8 cellular contexts compared by ENCODE assay signal in the genomic region with DNA sequence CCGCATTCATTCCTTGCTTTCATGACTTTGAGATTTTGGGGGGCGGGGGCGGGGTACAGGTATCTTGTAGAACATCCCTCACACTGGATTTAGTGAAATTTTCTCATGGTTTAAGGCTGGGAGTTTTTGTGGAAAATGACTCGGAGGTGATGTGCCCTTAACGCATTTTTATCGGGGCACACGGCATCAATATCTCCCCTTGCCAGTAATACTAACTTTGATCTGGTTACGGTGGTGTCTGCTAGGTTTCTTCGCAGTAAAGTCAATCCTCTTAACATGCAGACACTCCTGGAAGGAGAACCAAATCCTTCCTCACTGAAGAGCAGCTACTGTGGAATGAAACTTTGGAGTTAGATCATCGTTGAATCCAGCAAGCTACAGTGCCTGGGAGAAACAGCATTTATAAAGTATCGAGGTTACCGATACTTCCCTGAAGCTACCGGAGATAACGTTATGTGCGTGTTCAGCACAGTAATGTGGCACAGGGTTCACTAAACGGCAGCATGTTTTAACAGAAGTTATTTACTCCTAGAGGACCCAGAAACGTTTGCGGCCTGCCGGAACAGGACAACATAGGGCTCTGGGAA. TPM values are rescaled to one million over a fixed set of nuclear protein-coding genes. Genes with fewer than 3 reads are reported as not detected.
A peak's percentile ranks its signal among the peaks of the same experiment; 100 is the strongest.
DNase-seq lines count a peak whose midpoint lies in the region; ATAC-seq and TF ChIP-seq lines count a peak whose summit lies in the region.

No MANE protein-coding gene starts in this region.

- no peak overlapping the region for H3K9ac ChIP-seq in parathyroid adenoma

- H3K4me2 ChIP-seq in DOHH2 (ENCODE audit: low read length) (peak overlapping the region; percentile 98), parathyroid adenoma (ENCODE audit: low read length) (peak overlapping the region; percentile 89)

- H3K4me3 ChIP-seq in DOHH2 (ENCODE audit: low read length) = peak overlapping the region; percentile 86
- H3K4me3 ChIP-seq in parathyroid adenoma (ENCODE audit: low read depth, low read length) = peak overlapping the region; percentile 95

- ATAC-seq in GM18870 (IDR thresholded peaks at IDR 0.05; ENCODE audit: unreplicated experiment) (no peak), HG03469 (IDR thresholded peaks at IDR 0.05; ENCODE audit: unreplicated experiment) (no peak)

- peak overlapping the region; percentile 90 for H2AFZ ChIP-seq in parathyroid adenoma

- CTCF ChIA-PET in GM10248 (lab: Yijun Ruan, JAX) = interaction anchor here (0.6 to 4.9 kb wide), 14 partner anchors 10 to 324 kb away, joined by 3 to 60 read pairs (median 3); no protein-coding TSS in a partner anchor

- POLR2A ChIA-PET in GM10248 (lab: Yijun Ruan, JAX) = interaction anchor here (0.6 kb wide), 1 partner anchor 1210 kb away, joined by 4 read pairs; no protein-coding TSS in a partner anchor

- H3K27me3 ChIP-seq in DOHH2 (ENCODE audit: control insufficient read depth, low read length) (no peaks in the 10 kb centered on the region), parathyroid adenoma (ENCODE audit: control insufficient read depth, insufficient read depth, low read length) (no peaks in the 10 kb centered on the region)

- no peaks in the 10 kb centered on the region for H3K9me3 ChIP-seq in DOHH2 (ENCODE audit: control insufficient read depth, insufficient read depth, low read length)
- no peaks in the 10 kb centered on the region for H3K9me3 ChIP-seq in parathyroid adenoma (ENCODE audit: control insufficient read depth, low read length)

- TF ChIP-seq CTCF in DOHH2 (IDR thresholded peaks at IDR 0.05; ENCODE audit: low read depth, low read length, poor library complexity, severe bottlenecking) (no peak), parathyroid adenoma (IDR thresholded peaks at IDR 0.05) (no peak), GM10248 (IDR thresholded peaks at IDR 0.05; ENCODE audit: control extremely low read depth, extremely low read depth, low read depth, missing control alignments) (no peak)

- H3K9me2 ChIP-seq in DOHH2 (replicated peaks; ENCODE audit: control insufficient read depth, low read length) = no peaks in the 10 kb centered on the region

- peak; percentile 51 for TF ChIP-seq POLR2A in erythroblast (IDR thresholded peaks at IDR 0.05; ENCODE audit: low read length)

- 0 out of 2 replicates have a peak, but pooled peaks cover 6% of the 10 kb centered on the region for H3F3A ChIP-seq in DOHH2 (ENCODE audit: control insufficient read depth, insufficient read depth)

- peaks cover 35% of the 10 kb centered on the region for H3K79me2 ChIP-seq in DOHH2 (ENCODE audit: control insufficient read depth, low read length)
- H3K79me2 ChIP-seq in parathyroid adenoma = peaks cover 27% of the 10 kb centered on the region

- H3K27ac ChIP-seq in DOHH2 (ENCODE audit: low read depth, low read length) (no peak overlapping the region), parathyroid adenoma (peak overlapping the region; percentile 86)

- no peak for DNase-seq in erythroblast (lab: John Stamatoyannopoulos, UW)
- DNase-seq in GM10248 (ENCODE audit: extremely low spot score) = no peak
- no peak for DNase-seq in LoVo (ENCODE audit: low spot score)

- no peaks in the 10 kb centered on the region for H4K20me1 ChIP-seq in DOHH2 (ENCODE audit: control insufficient read depth, insufficient read depth, low read depth, low read length)

- H3K36me3 ChIP-seq in DOHH2 (ENCODE audit: control insufficient read depth, low read length) (peaks cover 12% of the 10 kb centered on the region), parathyroid adenoma (ENCODE audit: control insufficient read depth, insufficient read depth, low read length) (no peaks in the 10 kb centered on the region)

- H3K4me1 ChIP-seq in DOHH2 (ENCODE audit: control insufficient read depth, low read length) = peaks cover 38% of the 10 kb centered on the region
- peaks cover 3% of the 10 kb centered on the region for H3K4me1 ChIP-seq in parathyroid adenoma

TF ChIP-seq in PFSK-1, 5 proteins besides CTCF, POLR2A, EP300 and RAD21:
- TF ChIP-seq REST (IDR thresholded peaks at IDR 0.05; ENCODE audit: insufficient read depth in 1 of 2, low read depth in 2 of 2, low read length in 2 of 2) (no peak), FOXP2 (optimal IDR thresholded peaks at IDR 0.05; ENCODE audit: borderline replicate concordance, extremely low read depth, extremely low read length, insufficient read depth) (no peak), TAF1 (IDR thresholded peaks at IDR 0.05; ENCODE audit: borderline replicate concordance, insufficient read depth, low read length) (no peak), SIN3A (IDR thresholded peaks at IDR 0.05; ENCODE audit: borderline replicate concordance, insufficient read depth, low read length) (no peak), POLR2AphosphoS5 (IDR thresholded peaks at IDR 0.05; ENCODE audit: low read depth, low read length) (peak; percentile 35)
TF ChIP-seq in PFSK-1: peak in this region for 1.

RNA-seq across cellular contexts. Expression of gene DYNLRB1, which starts 1.2 kb away (rescaled TPM):
- polyA plus RNA-seq in PFSK-1 (2012; ENCODE audit: insufficient read length, low read depth) = 257 TPM

RNA-seq across cellular contexts. Expression of gene MAP1LC3A, which starts 43.5 kb away (rescaled TPM):
- 49.5 TPM for polyA plus RNA-seq in PFSK-1 (2012; ENCODE audit: insufficient read length, low read depth)
